ENCODE assay signal across 8 cellular contexts in the genomic region with DNA sequence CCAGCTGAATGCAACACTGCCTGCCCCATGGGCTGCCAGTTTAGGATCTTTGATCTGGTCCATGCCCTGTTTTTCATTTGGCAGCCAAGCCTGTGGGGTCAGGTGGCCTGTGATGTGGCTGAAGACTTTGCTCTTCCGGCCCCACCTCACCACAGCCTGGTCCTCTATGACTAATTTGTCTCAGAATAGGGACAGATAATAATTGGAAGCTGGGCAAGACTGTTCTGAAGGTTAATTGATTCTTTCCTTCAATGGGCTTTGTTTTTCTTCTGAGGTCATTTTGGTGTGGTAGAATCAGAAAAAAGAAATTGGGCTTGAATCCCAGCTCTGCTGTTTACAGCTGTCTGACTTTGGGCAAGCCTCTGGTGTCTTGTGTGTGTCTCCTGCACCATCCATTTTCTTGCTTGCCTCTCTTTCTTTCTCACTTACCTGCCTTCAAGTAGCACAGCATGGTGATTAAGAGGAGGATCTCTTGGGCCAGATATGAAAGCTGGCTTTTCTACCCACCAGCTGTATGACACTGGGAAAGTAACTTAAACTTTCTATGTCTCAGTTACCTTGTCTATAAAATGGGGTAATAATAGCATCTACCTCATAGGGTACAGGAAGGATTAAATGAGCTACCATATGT. TPM values are rescaled to one million over a fixed set of nuclear protein-coding genes. Genes with fewer than 3 reads are reported as not detected.
DNase-seq lines count a peak whose midpoint lies in the region; ATAC-seq and TF ChIP-seq lines count a peak whose summit lies in the region.

No MANE protein-coding gene starts in this region.

- TF ChIP-seq CTCF in GM06990 (IDR thresholded peaks at IDR 0.05; ENCODE audit: insufficient read depth, low read length, poor library complexity, severe bottlenecking): no peak
- no peak for TF ChIP-seq CTCF in esophagus muscularis mucosa (IDR thresholded peaks at IDR 0.05)

- H3K27ac ChIP-seq in esophagus muscularis mucosa (replicated peaks in 1 of 4): peak overlapping the region; percentile 62 to 89 (median 86)

- H3K27me3 ChIP-seq in GM06990 (replicated peaks; ENCODE audit: control insufficient read depth, insufficient read depth, low read length) (no peaks in the 10 kb centered on the region), esophagus muscularis mucosa (no peaks in the 10 kb centered on the region), skeletal muscle satellite cell (ENCODE audit: control insufficient read depth, insufficient read depth, low read length) (no peaks in the 10 kb centered on the region), H7 (ENCODE audit: control insufficient read depth, insufficient read depth, low read length) (no peaks in the 10 kb centered on the region)

- no peak overlapping the region for H3K9ac ChIP-seq in skeletal muscle satellite cell (ENCODE audit: low read depth, low read length)

- no peak for TF ChIP-seq POLR2A in esophagus muscularis mucosa (IDR thresholded peaks at IDR 0.05; ENCODE audit: low read depth)

- H3K36me3 ChIP-seq in GM06990 (ENCODE audit: control insufficient read depth, insufficient read depth, low read length) (peaks cover 3% of the 10 kb centered on the region), esophagus muscularis mucosa (peaks cover 6 to 30% (median 18%) of the 10 kb centered on the region in 4 donors), skeletal muscle satellite cell (ENCODE audit: insufficient read depth, low read length) (peaks cover 34% of the 10 kb centered on the region), H7 (replicated peaks; ENCODE audit: control insufficient read depth, insufficient read depth, low read length) (0 out of 2 replicates have a peak, but pooled peaks cover under 1% of the 10 kb centered on the region)

- H3K4me3 ChIP-seq in GM06990 (replicated peaks; ENCODE audit: low read depth, low read length): no peak overlapping the region
- H3K4me3 ChIP-seq in esophagus muscularis mucosa: no peak overlapping the region
- no peak overlapping the region for H3K4me3 ChIP-seq in skeletal muscle satellite cell (ENCODE audit: low read length)
- no peak overlapping the region for H3K4me3 ChIP-seq in H7 (ENCODE audit: insufficient read depth, low read depth, low read length)

- WGBS in esophagus muscularis mucosa: 13% methylated on average over 1 of the region's 1 CpG

- peak; percentile 88 for ATAC-seq in GM21528 (IDR thresholded peaks at IDR 0.05; ENCODE audit: low FRiP score, unreplicated experiment)

- H3K9me3 ChIP-seq in esophagus muscularis mucosa: no peaks in the 10 kb centered on the region
- H3K9me3 ChIP-seq in skeletal muscle satellite cell (replicated peaks; ENCODE audit: low read length): no peaks in the 10 kb centered on the region

- DNase-seq in GM06990 (ENCODE audit: extremely low read depth, insufficient read length) (peak; percentile 41), LHCN-M2 (ENCODE audit: low read depth) (peak; percentile 83), esophagus muscularis mucosa (ENCODE audit: extremely low spot score) (no peak), NCI-H748 treated with DMSO at 0.1 percent for 48 hours (lab: John Stamatoyannopoulos, UW) (no peak), H7 (no peak), MV-4-11 (lab: John Stamatoyannopoulos, UW) (no peak)

- H3K4me1 ChIP-seq in esophagus muscularis mucosa (peaks cover 67 to 87% (median 84%) of the 10 kb centered on the region in 4 donors), skeletal muscle satellite cell (ENCODE audit: control insufficient read depth, insufficient read depth, low read length) (peaks cover 46% of the 10 kb centered on the region)

- no peak for TF ChIP-seq EP300 in esophagus muscularis mucosa (IDR thresholded peaks at IDR 0.05)

- H3K4me2 ChIP-seq in skeletal muscle satellite cell (ENCODE audit: low read length): peak overlapping the region; percentile 47

- intact Hi-C loops in esophagus muscularis mucosa (cut with DNase I): no loop called here

RNA-seq across cellular contexts. Expression of a gene that starts 24.2 kb away (rescaled TPM):
- total RNA-seq in LHCN-M2 (2014; rRNA removed) (68.7 and 95.9 TPM in 2 replicates), esophagus muscularis mucosa (10 to 100 TPM; 49.8 to 82.3 (median 72.1) TPM)
- polyA plus RNA-seq in LHCN-M2 (2012): 36.2 TPM
- total RNA-seq in skeletal muscle satellite cell (2012; rRNA removed): 58.1 and 107 TPM in 2 replicates
- 11.5 and 14.9 TPM in 2 replicates for total RNA-seq in H7 (2014; rRNA removed; shearing (Covaris generic))

Comparison
In these comparisons a context has a peak if more than half of its experiments do, and no peak if none do; other contexts are left out.
1. DNase-seq: peak in GM06990 (single experiment) and LHCN-M2 (single experiment); none in esophagus muscularis mucosa (single experiment), NCI-H748 treated with DMSO at 0.1 percent for 48 hours (single experiment), H7 (single experiment) and MV-4-11 (single experiment).